In genomic region chr12:22925593-22925992, GRCh38 we compare ENCODE assay signal across 8 cellular contexts.
"Had no signal": no experiment of that assay in that cellular context is flagged by ENCODE, and none has a peak within 500 bp of the region (broad histone marks: within the 10 kb centered on the region; RNA-seq: fewer than 3 reads in every experiment).

No MANE protein-coding gene starts in this region.

- H3K9ac ChIP-seq: GM23248 had no signal

- H3K4me3 ChIP-seq: GM23248, K562 had no signal

- H3K27ac ChIP-seq: GM23248 had no signal

- ATAC-seq: K562 had no signal

- FAIRE-seq: HTR-8/SVneo, K562 had no signal

- H2AFZ ChIP-seq: GM23248 had no signal

- DNase-seq: GM23248, GOT3, H7, HCEC 1CT, IMR-90, KG1 had no signal
